ENCODE assay signal across 12 cellular contexts in the genomic region with DNA sequence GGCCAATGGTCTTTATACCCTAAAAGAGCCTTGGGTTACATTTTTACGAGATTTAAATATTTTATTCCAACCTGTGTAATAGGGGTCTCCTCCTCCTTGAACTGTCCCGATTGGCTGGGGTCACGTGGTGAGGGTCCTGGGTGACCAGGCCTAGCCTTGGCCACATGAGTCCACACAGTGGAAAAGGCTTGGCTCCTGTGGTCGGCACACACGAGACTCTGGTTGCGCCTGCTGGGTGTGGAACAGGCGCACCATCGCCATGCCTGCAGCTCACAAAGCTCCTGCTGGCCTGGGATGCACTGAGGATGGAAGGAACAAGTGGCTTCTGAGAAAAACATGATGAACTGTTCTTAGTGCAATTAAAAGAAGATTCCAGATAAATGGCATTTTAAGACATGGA.
"Had no signal": no experiment of that assay in that cellular context is flagged by ENCODE, and none has a peak within 500 bp of the region (broad histone marks: within the 10 kb centered on the region; RNA-seq: fewer than 3 reads in every experiment).

No MANE protein-coding gene starts in this region.

- H3K27me3 ChIP-seq: gastrocnemius medialis, SJSA1, testis had no signal

- H3K4me3 ChIP-seq: gastrocnemius medialis, prostate gland, SJSA1, testis had no signal

- H3K27ac Mint-ChIP-seq: activated naive CD4-positive, alpha-beta T cell treated with anti-CD3 and anti-CD28 coated beads for 36 hours; naive B cell had no signal

- H3K27me3 Mint-ChIP-seq: naive B cell; stimulated activated naive CD8-positive, alpha-beta T cell treated with anti-CD3 and anti-CD28 coated beads, Interleukin-15, amount 100 ng/mL, for 72 hours had no signal

- H3K4me1 ChIP-seq: gastrocnemius medialis, prostate gland, SJSA1, testis had no signal

- DNase-seq: activated CD4-positive, alpha-beta T cell treated with anti-CD3 and anti-CD28 coated beads, Interleukin-2, amount 50 U/mL, for 48 hours; activated naive CD4-positive, alpha-beta T cell treated with anti-CD3 and anti-CD28 coated beads for 36 hours; anterior cingulate cortex; gastrocnemius medialis; midbrain; naive B cell; stimulated activated CD4-positive, alpha-beta T cell treated with anti-CD3 and anti-CD28 coated beads, Interleukin-15, amount 100 ng/mL, for 24 hours; stimulated activated CD4-positive, alpha-beta T cell treated with anti-CD3 and anti-CD28 coated beads, Interleukin-4, amount 100 ng/mL, for 24 hours; stimulated activated naive CD8-positive, alpha-beta T cell treated with anti-CD3 and anti-CD28 coated beads, Interleukin-15, amount 100 ng/mL, for 72 hours; testis had no signal

- H3K4me1 Mint-ChIP-seq: stimulated activated naive CD8-positive, alpha-beta T cell treated with anti-CD3 and anti-CD28 coated beads, Interleukin-15, amount 100 ng/mL, for 72 hours had no signal

- H3K27ac ChIP-seq: gastrocnemius medialis, prostate gland, SJSA1, testis had no signal

- H3K4me3 Mint-ChIP-seq: activated naive CD4-positive, alpha-beta T cell treated with anti-CD3 and anti-CD28 coated beads for 36 hours; stimulated activated naive CD8-positive, alpha-beta T cell treated with anti-CD3 and anti-CD28 coated beads, Interleukin-15, amount 100 ng/mL, for 72 hours had no signal

- ATAC-seq: gastrocnemius medialis; stimulated activated naive CD8-positive, alpha-beta T cell treated with anti-CD3 and anti-CD28 coated beads, Interleukin-15, amount 100 ng/mL, for 72 hours had no signal

- H3K9me3 ChIP-seq: prostate gland, testis had no signal
